2 cellular contexts compared by ENCODE assay signal in the genomic region with DNA sequence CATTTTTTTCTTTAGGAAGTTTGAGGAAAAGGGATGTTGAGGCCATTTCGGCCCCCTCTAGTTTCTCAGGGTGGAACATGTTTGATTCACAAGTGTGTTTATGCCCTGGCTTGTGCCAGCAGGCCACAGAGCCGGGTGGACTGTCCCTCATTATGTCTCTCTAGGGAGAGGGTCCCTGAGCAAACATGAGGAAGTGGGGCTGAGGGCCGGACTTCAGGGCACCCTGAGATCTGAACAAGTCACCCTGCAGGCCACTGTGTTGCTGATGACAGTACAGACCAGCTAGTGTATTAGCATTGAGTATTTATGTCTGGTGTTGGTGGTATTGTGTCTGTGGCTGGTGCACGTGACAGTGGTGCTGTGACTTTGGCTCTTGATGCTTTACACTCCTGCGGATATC.
TF ChIP-seq lines count a peak whose summit lies in the region.

No MANE protein-coding gene starts in this region.

TF ChIP-seq in SK-N-SH, 30 proteins besides CTCF, POLR2A, EP300 and RAD21:
- TF ChIP-seq, protein P1, sequence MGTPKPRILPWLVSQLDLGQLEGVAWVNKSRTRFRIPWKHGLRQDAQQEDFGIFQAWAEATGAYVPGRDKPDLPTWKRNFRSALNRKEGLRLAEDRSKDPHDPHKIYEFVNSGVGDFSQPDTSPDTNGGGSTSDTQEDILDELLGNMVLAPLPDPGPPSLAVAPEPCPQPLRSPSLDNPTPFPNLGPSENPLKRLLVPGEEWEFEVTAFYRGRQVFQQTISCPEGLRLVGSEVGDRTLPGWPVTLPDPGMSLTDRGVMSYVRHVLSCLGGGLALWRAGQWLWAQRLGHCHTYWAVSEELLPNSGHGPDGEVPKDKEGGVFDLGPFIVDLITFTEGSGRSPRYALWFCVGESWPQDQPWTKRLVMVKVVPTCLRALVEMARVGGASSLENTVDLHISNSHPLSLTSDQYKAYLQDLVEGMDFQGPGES (IDR thresholded peaks at IDR 0.05; ENCODE audit: low read depth, low read length) = no peak
- no peak for TF ChIP-seq FOSL2 (IDR thresholded peaks at IDR 0.05; ENCODE audit: borderline replicate concordance, low read depth)
- TF ChIP-seq JUND (IDR thresholded peaks at IDR 0.05) = no peak
- TF ChIP-seq TAF1 (IDR thresholded peaks at IDR 0.05; ENCODE audit: borderline replicate concordance, low read depth, low read length) = no peak
- TF ChIP-seq TCF12 (IDR thresholded peaks at IDR 0.05) = no peak
- TF ChIP-seq, protein P2, sequence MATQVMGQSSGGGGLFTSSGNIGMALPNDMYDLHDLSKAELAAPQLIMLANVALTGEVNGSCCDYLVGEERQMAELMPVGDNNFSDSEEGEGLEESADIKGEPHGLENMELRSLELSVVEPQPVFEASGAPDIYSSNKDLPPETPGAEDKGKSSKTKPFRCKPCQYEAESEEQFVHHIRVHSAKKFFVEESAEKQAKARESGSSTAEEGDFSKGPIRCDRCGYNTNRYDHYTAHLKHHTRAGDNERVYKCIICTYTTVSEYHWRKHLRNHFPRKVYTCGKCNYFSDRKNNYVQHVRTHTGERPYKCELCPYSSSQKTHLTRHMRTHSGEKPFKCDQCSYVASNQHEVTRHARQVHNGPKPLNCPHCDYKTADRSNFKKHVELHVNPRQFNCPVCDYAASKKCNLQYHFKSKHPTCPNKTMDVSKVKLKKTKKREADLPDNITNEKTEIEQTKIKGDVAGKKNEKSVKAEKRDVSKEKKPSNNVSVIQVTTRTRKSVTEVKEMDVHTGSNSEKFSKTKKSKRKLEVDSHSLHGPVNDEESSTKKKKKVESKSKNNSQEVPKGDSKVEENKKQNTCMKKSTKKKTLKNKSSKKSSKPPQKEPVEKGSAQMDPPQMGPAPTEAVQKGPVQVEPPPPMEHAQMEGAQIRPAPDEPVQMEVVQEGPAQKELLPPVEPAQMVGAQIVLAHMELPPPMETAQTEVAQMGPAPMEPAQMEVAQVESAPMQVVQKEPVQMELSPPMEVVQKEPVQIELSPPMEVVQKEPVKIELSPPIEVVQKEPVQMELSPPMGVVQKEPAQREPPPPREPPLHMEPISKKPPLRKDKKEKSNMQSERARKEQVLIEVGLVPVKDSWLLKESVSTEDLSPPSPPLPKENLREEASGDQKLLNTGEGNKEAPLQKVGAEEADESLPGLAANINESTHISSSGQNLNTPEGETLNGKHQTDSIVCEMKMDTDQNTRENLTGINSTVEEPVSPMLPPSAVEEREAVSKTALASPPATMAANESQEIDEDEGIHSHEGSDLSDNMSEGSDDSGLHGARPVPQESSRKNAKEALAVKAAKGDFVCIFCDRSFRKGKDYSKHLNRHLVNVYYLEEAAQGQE (IDR thresholded peaks at IDR 0.05; ENCODE audit: low read depth, low read length) = no peak
- no peak for TF ChIP-seq RCOR1 (IDR thresholded peaks at IDR 0.05; ENCODE audit: low read length)
- no peak for TF ChIP-seq RFX5 (IDR thresholded peaks at IDR 0.05; ENCODE audit: low read length)
- TF ChIP-seq MXI1 (IDR thresholded peaks at IDR 0.05; ENCODE audit: low read depth, low read length) = no peak
- no peak for TF ChIP-seq TEAD4 (IDR thresholded peaks at IDR 0.05; ENCODE audit: borderline replicate concordance, insufficient read depth)
TF ChIP-seq in SK-N-SH: peak in this region for 0.

TF ChIP-seq in SK-N-SH treated with all-trans-retinoic acid at 6 μM for 48 hours, 23 proteins besides CTCF, POLR2A, EP300 and RAD21:
- TF ChIP-seq ZC3H10 (CRISPR knock-in tag; IDR thresholded peaks at IDR 0.05) (no peak), ARNTL (CRISPR knock-in tag; IDR thresholded peaks at IDR 0.05; ENCODE audit: borderline replicate concordance, low read depth) (no peak)
